8 cellular contexts compared by ENCODE assay signal in genomic region chr1:31593770-31594632, GRCh38. TPM values are rescaled to one million over a fixed set of nuclear protein-coding genes. Genes with fewer than 3 reads are reported as not detected.
DNase-seq lines count a peak whose midpoint lies in the region; ATAC-seq and TF ChIP-seq lines count a peak whose summit lies in the region.

No MANE protein-coding gene starts in this region.

- no peaks in the 10 kb centered on the region for H3K36me3 ChIP-seq in tibial artery

- no peak overlapping the region for H3K4me3 Mint-ChIP-seq in activated CD4-positive, alpha-beta memory T cell treated with anti-CD3 and anti-CD28 coated beads, Interleukin-2, amount 10 ng/mL, durations not matched to agents 7 days and 5 days
- H3K4me3 Mint-ChIP-seq in nephron progenitor cell = no peak overlapping the region

- DNase-seq in DMS 273 (lab: John Stamatoyannopoulos, UW; ENCODE audit: unreplicated experiment) (peak; percentile 91), NCI-H774 (lab: John Stamatoyannopoulos, UW) (peak; percentile 88), epithelial cell of proximal tubule (ENCODE audit: low read depth) (no peak), nephron progenitor cell (peak; percentile 70), tibial artery (peak; percentile 82 to 88)
- peak; percentile 73 for DNase-seq in activated CD4-positive, alpha-beta memory T cell treated with anti-CD3 and anti-CD28 coated beads, Interleukin-2, amount 10 ng/mL, durations not matched to agents 7 days and 5 days

- H3K9me3 Mint-ChIP-seq in activated CD4-positive, alpha-beta memory T cell treated with anti-CD3 and anti-CD28 coated beads, Interleukin-2, amount 10 ng/mL, durations not matched to agents 7 days and 5 days = no peaks in the 10 kb centered on the region
- H3K9me3 Mint-ChIP-seq in nephron progenitor cell = peaks cover 4% of the 10 kb centered on the region

- no peaks in the 10 kb centered on the region for H3K36me3 Mint-ChIP-seq in activated CD4-positive, alpha-beta memory T cell treated with anti-CD3 and anti-CD28 coated beads, Interleukin-2, amount 10 ng/mL, durations not matched to agents 7 days and 5 days (ENCODE audit: low read depth)
- no peaks in the 10 kb centered on the region for H3K36me3 Mint-ChIP-seq in nephron progenitor cell (ENCODE audit: low read depth)

- H3K27me3 Mint-ChIP-seq in activated CD4-positive, alpha-beta memory T cell treated with anti-CD3 and anti-CD28 coated beads, Interleukin-2, amount 10 ng/mL, durations not matched to agents 7 days and 5 days = peaks cover 27% of the 10 kb centered on the region
- peaks cover 69% of the 10 kb centered on the region for H3K27me3 Mint-ChIP-seq in nephron progenitor cell (ENCODE audit: low read depth, poor library complexity)

- no peak overlapping the region for H3K27ac Mint-ChIP-seq in activated CD4-positive, alpha-beta memory T cell treated with anti-CD3 and anti-CD28 coated beads, Interleukin-2, amount 10 ng/mL, durations not matched to agents 7 days and 5 days
- no peak overlapping the region for H3K27ac Mint-ChIP-seq in nephron progenitor cell

- CTCF ChIA-PET in activated CD4-positive, alpha-beta memory T cell treated with anti-CD3 and anti-CD28 coated beads, Interleukin-2, amount 10 ng/mL, durations not matched to agents 7 days and 5 days (lab: Charles Lee) = interaction anchor here (1.0 kb wide), 1 partner anchor 30 kb away, joined by 3 read pairs; no protein-coding TSS in a partner anchor

- H3K9me3 ChIP-seq in tibial artery = no peaks in the 10 kb centered on the region

- peak; percentile 61 for ATAC-seq in HG02798 (IDR thresholded peaks at IDR 0.05; ENCODE audit: poor library complexity, unreplicated experiment)
- ATAC-seq in HG03432 (IDR thresholded peaks at IDR 0.05; ENCODE audit: unreplicated experiment) = no peak

- H3K4me1 Mint-ChIP-seq in activated CD4-positive, alpha-beta memory T cell treated with anti-CD3 and anti-CD28 coated beads, Interleukin-2, amount 10 ng/mL, durations not matched to agents 7 days and 5 days = peaks cover 4% of the 10 kb centered on the region
- peaks cover 5% of the 10 kb centered on the region for H3K4me1 Mint-ChIP-seq in nephron progenitor cell

- no peak overlapping the region for H3K4me3 ChIP-seq in epithelial cell of proximal tubule (ENCODE audit: low read depth, low read length)
- H3K4me3 ChIP-seq in tibial artery = no peak overlapping the region

- H3K27me3 ChIP-seq in tibial artery = no peaks in the 10 kb centered on the region

- intact Hi-C loops in tibial artery (cut with DNase I; ENCODE audit: low total_unique reads) = loop anchor here (2.0 kb wide), 1 partner anchor 29 kb away; no protein-coding TSS in a partner anchor

- peaks cover 0 to 49% (median 19%) of the 10 kb centered on the region in 4 donors for H3K4me1 ChIP-seq in tibial artery

- H3K27ac ChIP-seq in tibial artery = no peak overlapping the region

- peak; percentile 96 for TF ChIP-seq CTCF in epithelial cell of proximal tubule (conservative IDR thresholded peaks at IDR 0.05; ENCODE audit: low read depth, low read length)
- peak; percentile 72 for TF ChIP-seq CTCF in nephron progenitor cell (IDR thresholded peaks at IDR 0.05)
- TF ChIP-seq CTCF in tibial artery (IDR thresholded peaks at IDR 0.05) = peak; percentile 87 to 97

- POLR2A ChIA-PET in activated CD4-positive, alpha-beta memory T cell treated with anti-CD3 and anti-CD28 coated beads, Interleukin-2, amount 10 ng/mL, durations not matched to agents 7 days and 5 days (lab: Charles Lee) = no interaction called here

RNA-seq across cellular contexts. Expression of gene TINAGL1, which starts 17.7 kb away (rescaled TPM):
- total RNA-seq in activated CD4-positive, alpha-beta memory T cell treated with anti-CD3 and anti-CD28 coated beads, Interleukin-2, amount 10 ng/mL, durations not matched to agents 7 days and 5 days = not detected
- total RNA-seq in epithelial cell of proximal tubule = 215 and 230 TPM in 2 replicates

RNA-seq across cellular contexts. Expression of gene HCRTR1, which starts 23.5 kb away (rescaled TPM):
- total RNA-seq in activated CD4-positive, alpha-beta memory T cell treated with anti-CD3 and anti-CD28 coated beads, Interleukin-2, amount 10 ng/mL, durations not matched to agents 7 days and 5 days = not detected
- not detected in 2 replicates for total RNA-seq in epithelial cell of proximal tubule

RNA-seq across cellular contexts. Expression of gene PEF1, which starts 50.7 kb away (rescaled TPM):
- total RNA-seq in activated CD4-positive, alpha-beta memory T cell treated with anti-CD3 and anti-CD28 coated beads, Interleukin-2, amount 10 ng/mL, durations not matched to agents 7 days and 5 days = 10 to 100 TPM; 50.4 to 50.5 TPM
- 71.7 and 116 TPM in 2 replicates for total RNA-seq in epithelial cell of proximal tubule

Comparison
In these comparisons a context has a peak if more than half of its experiments do, and no peak if none do; other contexts are left out.
1. RNA of gene TINAGL1, which starts 17.7 kb away (total RNA-seq): 215 to 230 TPM in epithelial cell of proximal tubule; not detected in activated CD4-positive, alpha-beta memory T cell treated with anti-CD3 and anti-CD28 coated beads, Interleukin-2, amount 10 ng/mL, durations not matched to agents 7 days and 5 days; every median in the first group is over 100 times any median in the second.
2. Peak in every context shown above with its lines, with median percentiles within 50 percentile points of each other: CTCF ChIP-seq.